1 cellular context compared by ENCODE assay signal in the genomic region with DNA sequence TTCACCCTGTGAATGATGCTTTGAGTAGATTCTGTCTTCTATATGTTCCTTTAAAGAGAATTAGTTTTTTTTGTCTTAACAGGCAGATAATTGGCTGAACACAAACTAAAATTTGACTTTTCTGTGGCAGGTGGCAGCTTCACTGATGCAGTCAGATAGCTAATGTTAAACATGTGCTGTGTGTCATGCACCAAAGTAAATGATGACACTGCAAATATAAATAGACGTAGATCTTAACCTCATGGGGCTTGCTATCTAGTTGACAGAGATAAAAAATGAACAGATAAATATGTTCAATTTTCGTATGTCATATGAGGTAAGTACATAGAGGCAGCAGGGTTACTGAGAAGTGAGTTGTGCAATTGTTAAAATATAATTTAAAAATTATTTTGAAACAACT.
TF ChIP-seq lines count a peak whose summit lies in the region.

No MANE protein-coding gene starts in this region.

TF ChIP-seq in IMR-90, 13 proteins besides CTCF, POLR2A, EP300 and RAD21:
- TF ChIP-seq CEBPB (IDR thresholded peaks at IDR 0.05; ENCODE audit: low read depth, low read length) (no peak), MAFK (IDR thresholded peaks at IDR 0.05; ENCODE audit: low read depth, low read length) (peak; percentile 91)
